ENCODE assay signal across 8 cellular contexts in genomic region chr15:43268111-43269105, GRCh38. TPM values are rescaled to one million over a fixed set of nuclear protein-coding genes. Genes with fewer than 3 reads are reported as not detected.
DNase-seq lines count a peak whose midpoint lies in the region; ATAC-seq and TF ChIP-seq lines count a peak whose summit lies in the region.

No MANE protein-coding gene starts in this region.

- no peaks in the 10 kb centered on the region for H3K36me3 ChIP-seq in HEK293 (ENCODE audit: control insufficient read depth in 2 of 2, insufficient read depth in 1 of 2, low read length in 2 of 2)
- H3K36me3 ChIP-seq in lower lobe of right lung = no peaks in the 10 kb centered on the region

- H3K4me1 Mint-ChIP-seq in activated T-helper 17 cell treated with anti-CD3 and anti-CD28 coated beads, Interleukin-2, amount 50 U/mL, for 72 hours = no peaks in the 10 kb centered on the region

- CTCF ChIA-PET in HEK293 (lab: Yijun Ruan, JAX) = interaction anchor here (1.1 to 2.1 kb wide), 2 partner anchors 37 to 43 kb away, joined by 3 to 9 read pairs; no protein-coding TSS in a partner anchor

- peak; percentile 52 for ATAC-seq in activated T-helper 17 cell treated with anti-CD3 and anti-CD28 coated beads, Interleukin-2, amount 50 U/mL, for 72 hours (replicated peaks)
- ATAC-seq in lower lobe of right lung = peak in 1 of 2 donors; percentile 31

- H3K27ac Mint-ChIP-seq in activated T-helper 17 cell treated with anti-CD3 and anti-CD28 coated beads, Interleukin-2, amount 50 U/mL, for 72 hours = no peak overlapping the region

- H3K4me1 ChIP-seq in HEK293 (ENCODE audit: control insufficient read depth, insufficient read depth, low read length) (no peaks in the 10 kb centered on the region), lower lobe of right lung (no peaks in the 10 kb centered on the region)

- peaks cover 13% of the 10 kb centered on the region for H3K27me3 ChIP-seq in lower lobe of right lung (ENCODE audit: low read depth)

- no peaks in the 10 kb centered on the region for H3K9me3 Mint-ChIP-seq in activated T-helper 17 cell treated with anti-CD3 and anti-CD28 coated beads, Interleukin-2, amount 50 U/mL, for 72 hours

- peaks cover 23% of the 10 kb centered on the region for H3K27me3 Mint-ChIP-seq in activated T-helper 17 cell treated with anti-CD3 and anti-CD28 coated beads, Interleukin-2, amount 50 U/mL, for 72 hours

- POLR2A ChIA-PET in HEK293 (lab: Yijun Ruan, JAX) = no interaction called here

- no peak overlapping the region for H3K4me3 ChIP-seq in HEK293 (ENCODE audit: low read depth, low read length)
- no peak overlapping the region for H3K4me3 ChIP-seq in lower lobe of right lung

- H3K9me3 ChIP-seq in HEK293 (ENCODE audit: control insufficient read depth, insufficient read depth, low read depth, low read length) = no peaks in the 10 kb centered on the region
- no peaks in the 10 kb centered on the region for H3K9me3 ChIP-seq in lower lobe of right lung

- DNase-seq in ELF-1 (ENCODE audit: low read depth, low spot score) (peak; percentile 20), lower lobe of right lung (no peak), DMS53 treated with DMSO at 0.1 percent for 48 hours (lab: John Stamatoyannopoulos, UW; ENCODE audit: unreplicated experiment) (no peak), cortex of kidney (lab: John Stamatoyannopoulos, UW) (no peak), NCI-H2196 treated with DMSO at 0.1 percent for 48 hours (lab: John Stamatoyannopoulos, UW; ENCODE audit: unreplicated experiment) (no peak)
- DNase-seq in stimulated activated CD4-positive, alpha-beta T cell treated with anti-CD3 and anti-CD28 coated beads, Interleukin-1b, Interleukin-23, amount 100 ng/mL, for 48 hours = no peak

- TF ChIP-seq CTCF in HEK293 (tag by site-specific recombination; IDR thresholded peaks at IDR 0.05) = peak; percentile 56
- TF ChIP-seq CTCF in lower lobe of right lung (IDR thresholded peaks at IDR 0.05) = peak; percentile 11

- H3K27ac ChIP-seq in HEK293 (ENCODE audit: extremely low read depth, low read depth, low read length) = no peak overlapping the region
- H3K27ac ChIP-seq in lower lobe of right lung = no peak overlapping the region

- no peaks in the 10 kb centered on the region for H3K36me3 Mint-ChIP-seq in activated T-helper 17 cell treated with anti-CD3 and anti-CD28 coated beads, Interleukin-2, amount 50 U/mL, for 72 hours (ENCODE audit: low read depth)

- no peak overlapping the region for H3K4me3 Mint-ChIP-seq in activated T-helper 17 cell treated with anti-CD3 and anti-CD28 coated beads, Interleukin-2, amount 50 U/mL, for 72 hours

- intact Hi-C loops in lower lobe of right lung (cut with DNase I) = no loop called here

TF ChIP-seq in HEK293, 187 proteins besides CTCF, POLR2A, EP300 and RAD21:
- TF ChIP-seq ZNF10 (tag by site-specific recombination; IDR thresholded peaks at IDR 0.05) (peak; percentile 65), ZNF580 (tag by site-specific recombination; IDR thresholded peaks at IDR 0.05) (no peak), KLF10 (tag by site-specific recombination; IDR thresholded peaks at IDR 0.05) (no peak), ATF2 (tag by site-specific recombination; IDR thresholded peaks at IDR 0.05; ENCODE audit: low read depth) (no peak), ZNF561 (tag by site-specific recombination; IDR thresholded peaks at IDR 0.05; ENCODE audit: borderline replicate concordance) (no peak), TCF7L2 (IDR thresholded peaks at IDR 0.05; ENCODE audit: borderline replicate concordance, low read depth, low read length) (no peak), KLF7 (tag by site-specific recombination; IDR thresholded peaks at IDR 0.05; ENCODE audit: borderline replicate concordance) (no peak), REST (tag by site-specific recombination; IDR thresholded peaks at IDR 0.05) (peak; percentile 70; the same call in 1 of the 2 replicates), ZNF155 (tag by site-specific recombination; IDR thresholded peaks at IDR 0.05) (no peak), ZNF24 (tag by site-specific recombination; IDR thresholded peaks at IDR 0.05) (no peak), ZNF654 (tag by site-specific recombination; IDR thresholded peaks at IDR 0.05; ENCODE audit: low read depth) (0 out of 2 replicates have a peak, but pooled peaks have one; percentile 15), ZNF639 (tag by site-specific recombination; IDR thresholded peaks at IDR 0.05) (no peak)

RNA-seq across cellular contexts. Expression of gene TGM5, which starts 1.7 kb away (rescaled TPM):
- under 1 TPM; 0.48 to 0.61 TPM for total RNA-seq in activated T-helper 17 cell treated with anti-CD3 and anti-CD28 coated beads, Interleukin-2, amount 50 U/mL, for 72 hours
- total RNA-seq in lower lobe of right lung = 0.32 TPM

RNA-seq across cellular contexts. Expression of gene TGM7, which starts 33.6 kb away (rescaled TPM):
- total RNA-seq in activated T-helper 17 cell treated with anti-CD3 and anti-CD28 coated beads, Interleukin-2, amount 50 U/mL, for 72 hours = not detected
- not detected for total RNA-seq in lower lobe of right lung

RNA-seq across cellular contexts. Expression of gene EPB42, which starts 47.6 kb away (rescaled TPM):
- total RNA-seq in activated T-helper 17 cell treated with anti-CD3 and anti-CD28 coated beads, Interleukin-2, amount 50 U/mL, for 72 hours = not detected
- total RNA-seq in lower lobe of right lung = not detected
